ENCODE assay signal across 15 cellular contexts in genomic region chr15:90774731-90775521, GRCh38. TPM values are rescaled to one million over a fixed set of nuclear protein-coding genes. Genes with fewer than 3 reads are reported as not detected.
A peak's percentile ranks its signal among the peaks of the same experiment; 100 is the strongest.
DNase-seq lines count a peak whose midpoint lies in the region; ATAC-seq, FAIRE-seq and TF ChIP-seq lines count a peak whose summit lies in the region.
"Had no signal": no experiment of that assay in that cellular context is flagged by ENCODE, and none has a peak within 500 bp of the region (broad histone marks: within the 10 kb centered on the region; RNA-seq: fewer than 3 reads in every experiment).

No MANE protein-coding gene starts in this region.

- H2BK15ac ChIP-seq in mesenchymal stem cell (ENCODE audit: low read depth, poor library complexity, severe bottlenecking), result no peak overlapping the region

- H3K27me3 ChIP-seq in PC-9 (ENCODE audit: insufficient read depth, low read depth) (no peaks in the 10 kb centered on the region), bronchial epithelial cell (ENCODE audit: control insufficient read depth, insufficient read depth, low read length) (no peaks in the 10 kb centered on the region), mesenchymal stem cell (ENCODE audit: control insufficient read depth in 1 of 2, insufficient read depth in 1 of 2, low read length in 2 of 2) (no peaks in the 10 kb centered on the region)
- H3K27me3 ChIP-seq: sigmoid colon, testis had no signal

- H3K9me2 ChIP-seq in PC-9 (ENCODE audit: insufficient read depth), result no peaks in the 10 kb centered on the region

- intact Hi-C loops in PC-9 (cut with micrococcal nuclease; ENCODE audit: unreplicated experiment) (loop anchor here (5.0 kb wide), 1 partner anchor 128 kb away; no protein-coding TSS in a partner anchor), Calu3 (cut with micrococcal nuclease; ENCODE audit: unreplicated experiment) (loop anchor here (10.0 kb wide), 1 partner anchor 110 kb away; the partner anchor contains the start of gene FES)

- peaks cover 7% of the 10 kb centered on the region for H3K4me1 ChIP-seq in PC-9 (replicated peaks; ENCODE audit: insufficient read depth)
- H3K4me1 ChIP-seq in mesenchymal stem cell (ENCODE audit: control insufficient read depth, insufficient read depth, low read depth, low read length), result no peaks in the 10 kb centered on the region
- H3K4me1 ChIP-seq: testis had no signal

- no peak overlapping the region for H2BK120ac ChIP-seq in mesenchymal stem cell (ENCODE audit: low read depth, low read length)

- H3K4me3 ChIP-seq in PC-9 (no peak overlapping the region), bronchial epithelial cell (ENCODE audit: low read depth, low read length) (no peak overlapping the region), mesenchymal stem cell (ENCODE audit: insufficient read depth in 1 of 2, low read depth in 1 of 2, low read length in 2 of 2) (no peak overlapping the region)
- H3K4me3 ChIP-seq: sigmoid colon, testis had no signal

- no peak for TF ChIP-seq CTCF in PC-9 (conservative IDR thresholded peaks at IDR 0.05)
- no peak for TF ChIP-seq CTCF in bronchial epithelial cell (IDR thresholded peaks at IDR 0.05; ENCODE audit: insufficient read depth, low read length, severe bottlenecking)
- no peak for TF ChIP-seq CTCF in Calu3 (IDR thresholded peaks at IDR 0.05; ENCODE audit: unreplicated experiment)

- H3K9ac ChIP-seq in mesenchymal stem cell (ENCODE audit: low read length), result no peak overlapping the region

- H3K4me3 Mint-ChIP-seq in Calu3 (ENCODE audit: low read depth, unreplicated experiment), result no peak overlapping the region
- H3K4me3 Mint-ChIP-seq: brain; naive thymus-derived CD8-positive, alpha-beta T cell had no signal

- H3K79me2 ChIP-seq in PC-9 (ENCODE audit: low read depth), result no peaks in the 10 kb centered on the region

- H4K20me1 ChIP-seq in PC-9 (ENCODE audit: insufficient read depth), result no peaks in the 10 kb centered on the region

- H3K27ac Mint-ChIP-seq in Calu3 (ENCODE audit: unreplicated experiment), result no peak overlapping the region
- H3K27ac Mint-ChIP-seq: brain had no signal

- no peak overlapping the region for H3K18ac ChIP-seq in mesenchymal stem cell (ENCODE audit: low read depth in 1 of 2, low read length in 2 of 2)

- peaks cover 9% of the 10 kb centered on the region; the same call in 1 of the 2 replicates for H3F3A ChIP-seq in PC-9 (ENCODE audit: insufficient read depth, low read depth)

- DNase-seq in GM03348 (ENCODE audit: low spot score) (peak; percentile 69), PC-9 (peak; percentile 5 to 61), bronchial epithelial cell (ENCODE audit: low read depth) (peak; percentile 82), mesenchymal stem cell (peak; percentile 37), Calu3 (no peak), GM12892 (ENCODE audit: insufficient read length) (no peak)
- DNase-seq in activated CD4-positive, CD25-positive, alpha-beta regulatory T cell (lab: John Stamatoyannopoulos, UW), result no peak
- DNase-seq: naive thymus-derived CD8-positive, alpha-beta T cell; NCI-H2171 treated with DMSO at 0.1 percent for 48 hours; sigmoid colon; testis had no signal

- no peak overlapping the region for H4K8ac ChIP-seq in mesenchymal stem cell (ENCODE audit: low read length)

- no peaks in the 10 kb centered on the region for H3K27me3 Mint-ChIP-seq in Calu3 (ENCODE audit: unreplicated experiment)
- H3K27me3 Mint-ChIP-seq: brain; naive thymus-derived CD8-positive, alpha-beta T cell had no signal

- TF ChIP-seq POLR2A in GM12892 (IDR thresholded peaks at IDR 0.05; ENCODE audit: low read depth, low read length), result no peak

- H2AFZ ChIP-seq in PC-9, result no peak overlapping the region
- no peak overlapping the region for H2AFZ ChIP-seq in mesenchymal stem cell (ENCODE audit: low read depth, low read length)

- ATAC-seq in GM18858 (IDR thresholded peaks at IDR 0.05; ENCODE audit: unreplicated experiment), result no peak
- ATAC-seq: naive thymus-derived CD8-positive, alpha-beta T cell had no signal

- no peak overlapping the region for H2AK5ac ChIP-seq in mesenchymal stem cell (ENCODE audit: low read length, severe bottlenecking)

- H3K79me1 ChIP-seq in mesenchymal stem cell (replicated peaks; ENCODE audit: low read length, poor library complexity, severe bottlenecking), result no peaks in the 10 kb centered on the region

- H3K9me3 ChIP-seq in PC-9 (ENCODE audit: insufficient read depth, low read depth) (no peaks in the 10 kb centered on the region), mesenchymal stem cell (ENCODE audit: control insufficient read depth, low read length) (no peaks in the 10 kb centered on the region)
- H3K9me3 ChIP-seq: sigmoid colon, testis had no signal

- no peak overlapping the region for H2BK12ac ChIP-seq in mesenchymal stem cell (ENCODE audit: low read length in 2 of 2)

- no peak overlapping the region for H2BK5ac ChIP-seq in mesenchymal stem cell (ENCODE audit: low read depth, low read length, poor library complexity, severe bottlenecking)

- H3K36me3 ChIP-seq in PC-9 (ENCODE audit: low read depth), result no peaks in the 10 kb centered on the region
- H3K36me3 ChIP-seq in bronchial epithelial cell (ENCODE audit: control insufficient read depth, insufficient read depth, low read length), result no peaks in the 10 kb centered on the region
- no peaks in the 10 kb centered on the region for H3K36me3 ChIP-seq in mesenchymal stem cell (ENCODE audit: control insufficient read depth in 1 of 2, insufficient read depth in 2 of 2, low read depth in 1 of 2, low read length in 2 of 2)
- H3K36me3 ChIP-seq: sigmoid colon had no signal

- no peak for FAIRE-seq in bronchial epithelial cell (lab: Jason Lieb, UNC)
- FAIRE-seq in GM12892 (lab: Jason Lieb, UNC), result no peak
- FAIRE-seq: endometrium had no signal

- peaks cover 11% of the 10 kb centered on the region for H3K4me1 Mint-ChIP-seq in Calu3 (ENCODE audit: low read depth, unreplicated experiment)
- H3K4me1 Mint-ChIP-seq: brain had no signal

- WGBS in mesenchymal stem cell, result 61% methylated on average over 3 of the region's 5 CpGs

- POLR2A ChIA-PET in PC-9 (lab: Charles Lee; ENCODE audit: unreplicated experiment), result no interaction called here

- CTCF ChIA-PET in PC-9 (lab: Charles Lee) (no interaction called here), Calu3 (lab: Charles Lee) (no interaction called here)

- H3K36me3 Mint-ChIP-seq in Calu3 (ENCODE audit: insufficient read depth, unreplicated experiment), result peaks cover 4% of the 10 kb centered on the region

- no peak overlapping the region for H3K23ac ChIP-seq in mesenchymal stem cell (ENCODE audit: low read length in 2 of 2)

- no peaks in the 10 kb centered on the region for H3K9me3 Mint-ChIP-seq in Calu3 (ENCODE audit: low read depth, unreplicated experiment)
- H3K9me3 Mint-ChIP-seq: brain had no signal

- no peak overlapping the region for H4K91ac ChIP-seq in mesenchymal stem cell (ENCODE audit: low read length)

- H3K4ac ChIP-seq in mesenchymal stem cell (ENCODE audit: low read depth in 1 of 2, low read length in 2 of 2), result no peak overlapping the region

- H3K4me2 ChIP-seq in PC-9 (peak overlapping the region; percentile 10; the same call in 1 of the 2 replicates), mesenchymal stem cell (ENCODE audit: low read length, poor library complexity, severe bottlenecking) (no peak overlapping the region)

- TSS peak; percentile 100 for BruUV-seq in PC-9 (replicated peaks; lab: Mats Ljungman, UMichigan)
- no TSS peak for BruUV-seq in Calu3 (replicated peaks; lab: Mats Ljungman, UMichigan)

- no peak overlapping the region for H3K14ac ChIP-seq in mesenchymal stem cell (ENCODE audit: low read length in 2 of 2)

- H3K27ac ChIP-seq in PC-9 (no peak overlapping the region), mesenchymal stem cell (ENCODE audit: low read length, poor library complexity, severe bottlenecking) (peak overlapping the region; percentile 54)
- H3K27ac ChIP-seq: sigmoid colon, testis, VCaP had no signal

RNA-seq across cellular contexts. Expression of gene BLM, which starts 57.8 kb away (rescaled TPM):
- total RNA-seq in PC-9 (2021) (15.1 and 19.1 TPM in 2 replicates), bronchial epithelial cell (0.26 TPM in 2 replicates), Calu3 (2022) (26.7 and 31.8 TPM in 2 replicates)
- 2.2 TPM for polyA plus RNA-seq in mesenchymal stem cell (2013, experiment 1 of 2)
- 1.6 TPM for polyA plus RNA-seq in mesenchymal stem cell (2013, experiment 2 of 2)
- polyA plus RNA-seq in GM12892 (2012; ENCODE audit: missing spikeins), result 19.6 TPM

Comparison
In these comparisons a context has a peak if more than half of its experiments do, and no peak if none do; other contexts are left out.
1. DNase-seq: peak in GM03348 (single experiment), PC-9 (2 of 2), bronchial epithelial cell (single experiment) and mesenchymal stem cell (single experiment); none in Calu3 (single experiment), activated CD4-positive, CD25-positive, alpha-beta regulatory T cell (0 of 4) and GM12892 (single experiment).
2. RNA of gene BLM, which starts 57.8 kb away (total RNA-seq): 26.7 to 31.8 TPM in Calu3 and 15.1 to 19.1 TPM in PC-9; 0.26 TPM in bronchial epithelial cell; every median in the first group is over 10 times any median in the second.